1 cellular context compared by ENCODE assay signal in the genomic region with DNA sequence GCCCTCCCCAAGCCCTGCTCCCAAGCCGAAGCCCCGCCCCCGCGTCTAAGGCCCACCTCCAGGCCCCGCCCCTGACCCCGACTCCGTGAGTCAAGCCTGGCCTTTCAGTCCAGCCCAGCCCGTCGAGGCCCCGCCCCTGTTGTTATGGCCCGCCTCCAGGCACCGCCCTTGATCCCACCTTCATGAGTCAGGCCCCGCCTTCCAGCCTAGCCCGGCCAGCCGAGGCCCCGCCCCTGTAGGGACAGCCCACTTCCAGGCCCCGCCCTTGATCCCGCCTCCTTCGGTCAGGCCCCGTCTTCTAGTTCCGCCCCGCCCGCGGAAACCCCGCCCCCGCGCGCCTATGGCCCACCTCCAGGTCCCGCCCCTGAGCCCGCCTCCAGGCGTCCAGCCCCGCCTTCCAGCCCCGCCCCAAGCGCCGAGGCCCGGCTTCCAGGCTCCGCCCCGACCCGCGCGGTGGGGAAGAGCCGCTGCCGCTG.
TF ChIP-seq lines count a peak whose summit lies in the region.

No MANE protein-coding gene starts in this region.

TF ChIP-seq in GM23338, 12 proteins besides CTCF, POLR2A, EP300 and RAD21 (continued from another document):
- no peak for TF ChIP-seq ETS1 (IDR thresholded peaks at IDR 0.05)
- no peak for TF ChIP-seq EZH2 (IDR thresholded peaks at IDR 0.05; ENCODE audit: low read depth, unreplicated experiment)
- TF ChIP-seq POLR2AphosphoS5 (IDR thresholded peaks at IDR 0.05; ENCODE audit: low read depth), result no peak
